1 cellular context compared by ENCODE assay signal in genomic region chr1:62437273-62437945, GRCh38.
TF ChIP-seq lines count a peak whose summit lies in the region.

No MANE protein-coding gene starts in this region.

TF ChIP-seq in WTC11, 78 proteins besides CTCF, POLR2A, EP300 and RAD21 (continued from another document):
- TF ChIP-seq, protein P1, sequence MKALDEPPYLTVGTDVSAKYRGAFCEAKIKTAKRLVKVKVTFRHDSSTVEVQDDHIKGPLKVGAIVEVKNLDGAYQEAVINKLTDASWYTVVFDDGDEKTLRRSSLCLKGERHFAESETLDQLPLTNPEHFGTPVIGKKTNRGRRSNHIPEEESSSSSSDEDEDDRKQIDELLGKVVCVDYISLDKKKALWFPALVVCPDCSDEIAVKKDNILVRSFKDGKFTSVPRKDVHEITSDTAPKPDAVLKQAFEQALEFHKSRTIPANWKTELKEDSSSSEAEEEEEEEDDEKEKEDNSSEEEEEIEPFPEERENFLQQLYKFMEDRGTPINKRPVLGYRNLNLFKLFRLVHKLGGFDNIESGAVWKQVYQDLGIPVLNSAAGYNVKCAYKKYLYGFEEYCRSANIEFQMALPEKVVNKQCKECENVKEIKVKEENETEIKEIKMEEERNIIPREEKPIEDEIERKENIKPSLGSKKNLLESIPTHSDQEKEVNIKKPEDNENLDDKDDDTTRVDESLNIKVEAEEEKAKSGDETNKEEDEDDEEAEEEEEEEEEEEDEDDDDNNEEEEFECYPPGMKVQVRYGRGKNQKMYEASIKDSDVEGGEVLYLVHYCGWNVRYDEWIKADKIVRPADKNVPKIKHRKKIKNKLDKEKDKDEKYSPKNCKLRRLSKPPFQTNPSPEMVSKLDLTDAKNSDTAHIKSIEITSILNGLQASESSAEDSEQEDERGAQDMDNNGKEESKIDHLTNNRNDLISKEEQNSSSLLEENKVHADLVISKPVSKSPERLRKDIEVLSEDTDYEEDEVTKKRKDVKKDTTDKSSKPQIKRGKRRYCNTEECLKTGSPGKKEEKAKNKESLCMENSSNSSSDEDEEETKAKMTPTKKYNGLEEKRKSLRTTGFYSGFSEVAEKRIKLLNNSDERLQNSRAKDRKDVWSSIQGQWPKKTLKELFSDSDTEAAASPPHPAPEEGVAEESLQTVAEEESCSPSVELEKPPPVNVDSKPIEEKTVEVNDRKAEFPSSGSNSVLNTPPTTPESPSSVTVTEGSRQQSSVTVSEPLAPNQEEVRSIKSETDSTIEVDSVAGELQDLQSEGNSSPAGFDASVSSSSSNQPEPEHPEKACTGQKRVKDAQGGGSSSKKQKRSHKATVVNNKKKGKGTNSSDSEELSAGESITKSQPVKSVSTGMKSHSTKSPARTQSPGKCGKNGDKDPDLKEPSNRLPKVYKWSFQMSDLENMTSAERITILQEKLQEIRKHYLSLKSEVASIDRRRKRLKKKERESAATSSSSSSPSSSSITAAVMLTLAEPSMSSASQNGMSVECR (CRISPR knock-in tag; IDR thresholded peaks at IDR 0.05; ENCODE audit: borderline replicate concordance): no peak
- TF ChIP-seq, protein P2, sequence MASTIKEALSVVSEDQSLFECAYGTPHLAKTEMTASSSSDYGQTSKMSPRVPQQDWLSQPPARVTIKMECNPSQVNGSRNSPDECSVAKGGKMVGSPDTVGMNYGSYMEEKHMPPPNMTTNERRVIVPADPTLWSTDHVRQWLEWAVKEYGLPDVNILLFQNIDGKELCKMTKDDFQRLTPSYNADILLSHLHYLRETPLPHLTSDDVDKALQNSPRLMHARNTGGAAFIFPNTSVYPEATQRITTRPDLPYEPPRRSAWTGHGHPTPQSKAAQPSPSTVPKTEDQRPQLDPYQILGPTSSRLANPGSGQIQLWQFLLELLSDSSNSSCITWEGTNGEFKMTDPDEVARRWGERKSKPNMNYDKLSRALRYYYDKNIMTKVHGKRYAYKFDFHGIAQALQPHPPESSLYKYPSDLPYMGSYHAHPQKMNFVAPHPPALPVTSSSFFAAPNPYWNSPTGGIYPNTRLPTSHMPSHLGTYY (CRISPR knock-in tag; IDR thresholded peaks at IDR 0.05): no peak
- 0 out of 2 replicates have a peak, but pooled peaks have one; percentile 18 for TF ChIP-seq AFF4 (CRISPR knock-in tag; IDR thresholded peaks at IDR 0.05; ENCODE audit: borderline replicate concordance)
- no peak for TF ChIP-seq ZBTB21 (CRISPR knock-in tag; IDR thresholded peaks at IDR 0.05; ENCODE audit: borderline replicate concordance)
- TF ChIP-seq ELF4 (CRISPR knock-in tag; IDR thresholded peaks at IDR 0.05; ENCODE audit: low read depth): no peak
- TF ChIP-seq SOX15 (CRISPR knock-in tag; IDR thresholded peaks at IDR 0.05): no peak
- TF ChIP-seq, protein P3, sequence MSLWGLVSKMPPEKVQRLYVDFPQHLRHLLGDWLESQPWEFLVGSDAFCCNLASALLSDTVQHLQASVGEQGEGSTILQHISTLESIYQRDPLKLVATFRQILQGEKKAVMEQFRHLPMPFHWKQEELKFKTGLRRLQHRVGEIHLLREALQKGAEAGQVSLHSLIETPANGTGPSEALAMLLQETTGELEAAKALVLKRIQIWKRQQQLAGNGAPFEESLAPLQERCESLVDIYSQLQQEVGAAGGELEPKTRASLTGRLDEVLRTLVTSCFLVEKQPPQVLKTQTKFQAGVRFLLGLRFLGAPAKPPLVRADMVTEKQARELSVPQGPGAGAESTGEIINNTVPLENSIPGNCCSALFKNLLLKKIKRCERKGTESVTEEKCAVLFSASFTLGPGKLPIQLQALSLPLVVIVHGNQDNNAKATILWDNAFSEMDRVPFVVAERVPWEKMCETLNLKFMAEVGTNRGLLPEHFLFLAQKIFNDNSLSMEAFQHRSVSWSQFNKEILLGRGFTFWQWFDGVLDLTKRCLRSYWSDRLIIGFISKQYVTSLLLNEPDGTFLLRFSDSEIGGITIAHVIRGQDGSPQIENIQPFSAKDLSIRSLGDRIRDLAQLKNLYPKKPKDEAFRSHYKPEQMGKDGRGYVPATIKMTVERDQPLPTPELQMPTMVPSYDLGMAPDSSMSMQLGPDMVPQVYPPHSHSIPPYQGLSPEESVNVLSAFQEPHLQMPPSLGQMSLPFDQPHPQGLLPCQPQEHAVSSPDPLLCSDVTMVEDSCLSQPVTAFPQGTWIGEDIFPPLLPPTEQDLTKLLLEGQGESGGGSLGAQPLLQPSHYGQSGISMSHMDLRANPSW (CRISPR knock-in tag; conservative IDR thresholded peaks at IDR 0.05; ENCODE audit: low read depth): no peak
- no peak for TF ChIP-seq ZNF138 (CRISPR knock-in tag; conservative IDR thresholded peaks at IDR 0.05)
- TF ChIP-seq, protein P4, sequence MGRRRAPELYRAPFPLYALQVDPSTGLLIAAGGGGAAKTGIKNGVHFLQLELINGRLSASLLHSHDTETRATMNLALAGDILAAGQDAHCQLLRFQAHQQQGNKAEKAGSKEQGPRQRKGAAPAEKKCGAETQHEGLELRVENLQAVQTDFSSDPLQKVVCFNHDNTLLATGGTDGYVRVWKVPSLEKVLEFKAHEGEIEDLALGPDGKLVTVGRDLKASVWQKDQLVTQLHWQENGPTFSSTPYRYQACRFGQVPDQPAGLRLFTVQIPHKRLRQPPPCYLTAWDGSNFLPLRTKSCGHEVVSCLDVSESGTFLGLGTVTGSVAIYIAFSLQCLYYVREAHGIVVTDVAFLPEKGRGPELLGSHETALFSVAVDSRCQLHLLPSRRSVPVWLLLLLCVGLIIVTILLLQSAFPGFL (CRISPR knock-in tag; IDR thresholded peaks at IDR 0.05; ENCODE audit: borderline replicate concordance): no peak
- peak; percentile 56; the same call in 1 of the 2 replicates for TF ChIP-seq NR3C1 (CRISPR knock-in tag; conservative IDR thresholded peaks at IDR 0.05; ENCODE audit: low read depth)
- TF ChIP-seq, protein P5, sequence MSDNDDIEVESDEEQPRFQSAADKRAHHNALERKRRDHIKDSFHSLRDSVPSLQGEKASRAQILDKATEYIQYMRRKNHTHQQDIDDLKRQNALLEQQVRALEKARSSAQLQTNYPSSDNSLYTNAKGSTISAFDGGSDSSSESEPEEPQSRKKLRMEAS (CRISPR knock-in tag; IDR thresholded peaks at IDR 0.05): peak; percentile 12; the same call in 1 of the 2 replicates
- TF ChIP-seq ZNF232 (CRISPR knock-in tag; IDR thresholded peaks at IDR 0.05): no peak
- TF ChIP-seq, protein P6, sequence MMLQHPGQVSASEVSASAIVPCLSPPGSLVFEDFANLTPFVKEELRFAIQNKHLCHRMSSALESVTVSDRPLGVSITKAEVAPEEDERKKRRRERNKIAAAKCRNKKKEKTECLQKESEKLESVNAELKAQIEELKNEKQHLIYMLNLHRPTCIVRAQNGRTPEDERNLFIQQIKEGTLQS (CRISPR knock-in tag; conservative IDR thresholded peaks at IDR 0.05): no peak
- peak; percentile 28; the same call in 1 of the 2 replicates for TF ChIP-seq ZNF263 (CRISPR knock-in tag; IDR thresholded peaks at IDR 0.05; ENCODE audit: low read depth)
- TF ChIP-seq ZNF317 (CRISPR knock-in tag; IDR thresholded peaks at IDR 0.05; ENCODE audit: borderline replicate concordance, low read depth): no peak
- TF ChIP-seq SMAD3 (CRISPR knock-in tag; IDR thresholded peaks at IDR 0.05; ENCODE audit: borderline replicate concordance): no peak
- no peak for TF ChIP-seq CDX4 (CRISPR knock-in tag; IDR thresholded peaks at IDR 0.05; ENCODE audit: borderline replicate concordance)
- peak; percentile 23; the same call in 1 of the 2 replicates for TF ChIP-seq HMGXB4 (CRISPR knock-in tag; IDR thresholded peaks at IDR 0.05)
- TF ChIP-seq MXD4 (CRISPR knock-in tag; IDR thresholded peaks at IDR 0.05; ENCODE audit: borderline replicate concordance): no peak
- TF ChIP-seq IRF2 (CRISPR knock-in tag; IDR thresholded peaks at IDR 0.05; ENCODE audit: borderline replicate concordance, low read depth): no peak
- TF ChIP-seq TCF7 (CRISPR knock-in tag; IDR thresholded peaks at IDR 0.05; ENCODE audit: low read depth): peak; percentile 27; the same call in 1 of the 2 replicates
- no peak for TF ChIP-seq ATF1 (CRISPR knock-in tag; IDR thresholded peaks at IDR 0.05)
- TF ChIP-seq JUN (CRISPR knock-in tag; IDR thresholded peaks at IDR 0.05): no peak; the same call in 1 of the 2 replicates
- no peak for TF ChIP-seq ZNF121 (CRISPR knock-in tag; IDR thresholded peaks at IDR 0.05)
- no peak for TF ChIP-seq GRHL2 (CRISPR knock-in tag; IDR thresholded peaks at IDR 0.05; ENCODE audit: insufficient replicate concordance, severe bottlenecking)
- TF ChIP-seq PRDM15 (CRISPR knock-in tag; IDR thresholded peaks at IDR 0.05): no peak
- no peak for TF ChIP-seq KAT7 (CRISPR knock-in tag; IDR thresholded peaks at IDR 0.05; ENCODE audit: borderline replicate concordance)
- TF ChIP-seq SMAD4 (CRISPR knock-in tag; IDR thresholded peaks at IDR 0.05): no peak
